ENCODE assay signal across 12 cellular contexts in genomic region chr3:48660800-48661400, GRCh38. TPM values are rescaled to one million over a fixed set of nuclear protein-coding genes. Genes with fewer than 3 reads are reported as not detected.
DNase-seq lines count a peak whose midpoint lies in the region; ATAC-seq and TF ChIP-seq lines count a peak whose summit lies in the region.
"Had no signal": no experiment of that assay in that cellular context is flagged by ENCODE, and none has a peak within 500 bp of the region (broad histone marks: within the 10 kb centered on the region; RNA-seq: fewer than 3 reads in every experiment).

No MANE protein-coding gene starts in this region.

- H3K23ac ChIP-seq in mesendoderm (ENCODE audit: low read length): no peak overlapping the region

- H3K9ac ChIP-seq in mucosa of stomach (ENCODE audit: low read length) (no peak overlapping the region), mesendoderm (ENCODE audit: low read length) (no peak overlapping the region)

- no peaks in the 10 kb centered on the region for H3K79me1 ChIP-seq in mesendoderm (ENCODE audit: low read length)

- no CpG with 5 or more reads among the region's 61 CpGs for WGBS in mesendoderm (ENCODE audit: extremely low coverage, insufficient coverage, low lambda C conversion rate)

- no peak overlapping the region for H3K18ac ChIP-seq in mesendoderm (ENCODE audit: low read length)

- peaks cover 19% of the 10 kb centered on the region for H3K4me1 Mint-ChIP-seq in chondrocyte (ENCODE audit: low read depth)

- H3K9me3 ChIP-seq in left ventricle myocardium inferior (replicated peaks): no peaks in the 10 kb centered on the region
- no peaks in the 10 kb centered on the region for H3K9me3 ChIP-seq in mucosa of stomach (ENCODE audit: control insufficient read depth, low read length)
- H3K9me3 ChIP-seq in thoracic aorta: no peaks in the 10 kb centered on the region

- H3K4me3 Mint-ChIP-seq in chondrocyte (ENCODE audit: unreplicated experiment): peak overlapping the region; percentile 67

- no peaks in the 10 kb centered on the region for H3K79me2 ChIP-seq in mesendoderm (ENCODE audit: control insufficient read depth, insufficient read depth, low read length)

- intact Hi-C loops in left ventricle myocardium inferior (cut with micrococcal nuclease) (no loop called here), Right ventricle myocardium superior (cut with DNase I) (no loop called here)

- H3K36me3 Mint-ChIP-seq in chondrocyte (ENCODE audit: low read depth): peaks cover 3% of the 10 kb centered on the region

- H3K27me3 ChIP-seq in left ventricle myocardium inferior (ENCODE audit: low read depth): peaks cover 50% of the 10 kb centered on the region
- peaks cover 50% of the 10 kb centered on the region for H3K27me3 ChIP-seq in mucosa of stomach (ENCODE audit: control insufficient read depth, insufficient read depth, low read length)
- H3K27me3 ChIP-seq in thoracic aorta (replicated peaks; ENCODE audit: insufficient read depth): no peaks in the 10 kb centered on the region
- H3K27me3 ChIP-seq in mesendoderm (ENCODE audit: insufficient read depth, low read length, poor library complexity): no peaks in the 10 kb centered on the region

- H2BK5ac ChIP-seq in mesendoderm (ENCODE audit: low read length): no peak overlapping the region

- H3K4me3 ChIP-seq in left ventricle myocardium inferior (peak overlapping the region; percentile 62), mucosa of stomach (ENCODE audit: low read length) (peak overlapping the region; percentile 19), thoracic aorta (peak overlapping the region; percentile 69), mesendoderm (ENCODE audit: low read length) (no peak overlapping the region)

- H3K27ac Mint-ChIP-seq in chondrocyte (ENCODE audit: unreplicated experiment): no peak overlapping the region
- H3K27ac Mint-ChIP-seq: activated CD4-positive, alpha-beta T cell treated with anti-CD3 and anti-CD28 coated beads, Interleukin-2, amount 10 ng/mL, durations not matched to agents 24 days and 14 days had no signal

- H2BK15ac ChIP-seq in mesendoderm (replicated peaks; ENCODE audit: low read depth): no peak overlapping the region

- H2BK120ac ChIP-seq in mesendoderm (ENCODE audit: low read depth, low read length): no peak overlapping the region

- peaks cover 4% of the 10 kb centered on the region for H3K9me3 Mint-ChIP-seq in chondrocyte (ENCODE audit: low read depth)
- H3K9me3 Mint-ChIP-seq: activated CD4-positive, alpha-beta T cell treated with anti-CD3 and anti-CD28 coated beads, Interleukin-2, amount 10 ng/mL, durations not matched to agents 24 days and 14 days had no signal

- no peaks in the 10 kb centered on the region for H3K36me3 ChIP-seq in left ventricle myocardium inferior
- no peaks in the 10 kb centered on the region for H3K36me3 ChIP-seq in mucosa of stomach (ENCODE audit: control insufficient read depth, insufficient read depth, low read length)
- H3K36me3 ChIP-seq in thoracic aorta: no peaks in the 10 kb centered on the region
- no peaks in the 10 kb centered on the region for H3K36me3 ChIP-seq in mesendoderm (ENCODE audit: control insufficient read depth, insufficient read depth, low read length)

- DNase-seq in left ventricle myocardium inferior (no peak), Right ventricle myocardium superior (no peak), chondrocyte (ENCODE audit: low spot score) (peak; percentile 88), thoracic aorta (ENCODE audit: low spot score) (no peak), NCI-H1930 (lab: John Stamatoyannopoulos, UW) (no peak), mesendoderm (no peak)
- DNase-seq: DMS79 treated with DMSO at 0.1 percent for 48 hours had no signal

- ATAC-seq in Right ventricle myocardium superior (ENCODE audit: poor library complexity) (no peak), thoracic aorta (ENCODE audit: insufficient number of reproducible peaks, low FRiP score, low read depth) (no peak), GM21515 (IDR thresholded peaks at IDR 0.05; ENCODE audit: unreplicated experiment) (no peak)

- no peak overlapping the region for H3K27ac ChIP-seq in left ventricle myocardium inferior (replicated peaks)
- H3K27ac ChIP-seq in thoracic aorta: no peak overlapping the region
- H3K27ac ChIP-seq in mesendoderm (ENCODE audit: low read depth, low read length): no peak overlapping the region

- H3K56ac ChIP-seq in mesendoderm (ENCODE audit: low read length): no peak overlapping the region

- no peak for TF ChIP-seq CTCF in left ventricle myocardium inferior (IDR thresholded peaks at IDR 0.05; ENCODE audit: borderline replicate concordance)
- TF ChIP-seq CTCF in chondrocyte (IDR thresholded peaks at IDR 0.05): no peak
- TF ChIP-seq CTCF in thoracic aorta (IDR thresholded peaks at IDR 0.05): no peak

- H3K4me1 ChIP-seq in left ventricle myocardium inferior: peaks cover 46% of the 10 kb centered on the region
- H3K4me1 ChIP-seq in mucosa of stomach (ENCODE audit: control insufficient read depth, insufficient read depth, low read length): peaks cover 30% of the 10 kb centered on the region
- H3K4me1 ChIP-seq in thoracic aorta (ENCODE audit: control insufficient read depth in 1 of 2, low read depth in 2 of 2): peaks cover 4 to 26% of the 10 kb centered on the region in 2 donors
- peaks cover 4% of the 10 kb centered on the region for H3K4me1 ChIP-seq in mesendoderm (ENCODE audit: control insufficient read depth, low read depth, low read length)

- H4K8ac ChIP-seq in mesendoderm (ENCODE audit: low read depth, low read length): no peak overlapping the region

- H3K4me2 ChIP-seq in mesendoderm (ENCODE audit: low read length): no peak overlapping the region

- H2AK5ac ChIP-seq in mesendoderm (ENCODE audit: low read length): no peak overlapping the region

- no peak overlapping the region for H4K5ac ChIP-seq in mesendoderm (ENCODE audit: low read length)

- H3K27me3 Mint-ChIP-seq in chondrocyte (ENCODE audit: low read depth): no peaks in the 10 kb centered on the region

- H3K4ac ChIP-seq in mesendoderm (ENCODE audit: low read depth, low read length): no peak overlapping the region

RNA-seq across cellular contexts. Expression of gene CELSR3, which starts 1.8 kb away (rescaled TPM):
- total RNA-seq in left ventricle myocardium inferior (0.14 TPM), Right ventricle myocardium superior (0.16 TPM), chondrocyte (9.6 to 11.4 TPM (median 10.5 TPM) in 3 replicates), thoracic aorta (1 to 10 TPM; 1.3 to 3.0 TPM)
- 3.4 TPM for polyA plus RNA-seq in mesendoderm (2013, experiment 1 of 2)
- polyA plus RNA-seq in mesendoderm (2013, experiment 2 of 2): 3.5 TPM

RNA-seq across cellular contexts. Expression of gene NCKIPSD, which starts 24.8 kb away (rescaled TPM):
- total RNA-seq in left ventricle myocardium inferior (17.0 TPM), Right ventricle myocardium superior (13.3 TPM), chondrocyte (24.0 to 27.2 TPM (median 24.7 TPM) in 3 replicates), thoracic aorta (100 to 1,000 TPM in 1 of 2 donors, 10 to 100 TPM in 1; 59.6 to 101 TPM)
- 18.1 TPM for polyA plus RNA-seq in mesendoderm (2013, experiment 1 of 2)
- 18.7 TPM for polyA plus RNA-seq in mesendoderm (2013, experiment 2 of 2)

RNA-seq across cellular contexts. Expression of gene SLC26A6, which starts 25.6 kb away (rescaled TPM):
- total RNA-seq in left ventricle myocardium inferior (12.9 TPM), Right ventricle myocardium superior (10.8 TPM), chondrocyte (66.8 to 70.5 TPM (median 69.3 TPM) in 3 replicates), thoracic aorta (100 to 1,000 TPM in 1 of 2 donors, 10 to 100 TPM in 1; 93.9 to 102 TPM)
- 17.6 TPM for polyA plus RNA-seq in mesendoderm (2013, experiment 1 of 2)
- polyA plus RNA-seq in mesendoderm (2013, experiment 2 of 2): 18.6 TPM

RNA-seq across cellular contexts. Expression of gene TMEM89, which starts 39.3 kb away (rescaled TPM):
- total RNA-seq in left ventricle myocardium inferior (not detected), Right ventricle myocardium superior (not detected), chondrocyte (0.70 TPM in 1 of 3 replicates, not detected in the others), thoracic aorta (1 to 10 TPM in 1 of 2 donors, not detected in 1; 8.0 TPM)
- polyA plus RNA-seq in mesendoderm (2013, experiment 1 of 2): 0.08 TPM
- polyA plus RNA-seq in mesendoderm (2013, experiment 2 of 2): 0.21 TPM
- total RNA-seq: bronchial epithelial cell, skeletal muscle tissue had no signal

RNA-seq across cellular contexts. Expression of gene UQCRC1, which starts 51.5 kb away (rescaled TPM):
- total RNA-seq in left ventricle myocardium inferior: 1,000 TPM
- total RNA-seq in Right ventricle myocardium superior: 1,265 TPM
- 223 to 258 TPM (median 233 TPM) in 3 replicates for total RNA-seq in chondrocyte
- 100 to 1,000 TPM; 226 to 234 TPM for total RNA-seq in thoracic aorta
- polyA plus RNA-seq in mesendoderm (2013, experiment 1 of 2): 146 TPM
- polyA plus RNA-seq in mesendoderm (2013, experiment 2 of 2): 152 TPM
